In the genomic region with DNA sequence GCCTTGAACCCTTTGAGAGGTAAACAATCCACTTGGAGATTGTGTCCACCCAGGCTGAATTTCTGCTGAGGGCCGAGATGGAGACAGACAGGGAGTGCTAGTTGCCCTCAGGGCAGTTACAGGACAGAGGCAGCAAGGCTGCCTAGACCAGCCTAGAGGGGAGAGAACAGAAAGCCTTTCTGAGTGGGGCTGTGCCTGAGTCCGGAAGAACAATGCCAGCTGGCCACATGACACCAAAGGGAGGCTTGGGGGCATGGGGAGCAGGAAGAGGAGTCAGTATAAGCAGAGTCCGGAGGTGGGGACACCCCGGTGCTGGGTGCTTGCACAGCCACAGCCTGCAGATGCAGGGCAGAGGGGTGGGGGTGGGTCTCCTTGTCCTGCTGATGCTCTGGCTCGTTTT, we compare ENCODE assay signal across 21 cellular contexts.
DNase-seq lines count a peak whose midpoint lies in the region; ATAC-seq, FAIRE-seq and TF ChIP-seq lines count a peak whose summit lies in the region.
"Had no signal": no experiment of that assay in that cellular context is flagged by ENCODE, and none has a peak within 500 bp of the region (broad histone marks: within the 10 kb centered on the region; RNA-seq: fewer than 3 reads in every experiment).

No MANE protein-coding gene starts in this region.

- H3K27me3 Mint-ChIP-seq in activated naive CD8-positive, alpha-beta T cell treated with anti-CD3 and anti-CD28 coated beads for 36 hours, result no peaks in the 10 kb centered on the region
- peaks cover 3% of the 10 kb centered on the region for H3K27me3 Mint-ChIP-seq in activated naive CD8-positive, alpha-beta T cell treated with anti-CD3 and anti-CD28 coated beads, Interleukin-2, amount 50 U/mL, for 24 hours
- H3K27me3 Mint-ChIP-seq in nephron progenitor cell (ENCODE audit: low read depth, poor library complexity), result no peaks in the 10 kb centered on the region
- H3K27me3 Mint-ChIP-seq: B cell had no signal

- no peaks in the 10 kb centered on the region for H3K4me1 Mint-ChIP-seq in activated naive CD8-positive, alpha-beta T cell treated with anti-CD3 and anti-CD28 coated beads for 36 hours
- no peaks in the 10 kb centered on the region for H3K4me1 Mint-ChIP-seq in activated naive CD8-positive, alpha-beta T cell treated with anti-CD3 and anti-CD28 coated beads, Interleukin-2, amount 50 U/mL, for 24 hours
- peaks cover 7% of the 10 kb centered on the region for H3K4me1 Mint-ChIP-seq in nephron progenitor cell
- H3K4me1 Mint-ChIP-seq: B cell had no signal

- peaks cover 0 to 5% (median 4%) of the 10 kb centered on the region in 4 experiments; a peak in 2 of 7 replicates for H3K4me1 ChIP-seq in H1 (replicated peaks in 1 of 4; ENCODE audit: control insufficient read depth in 3 of 4, insufficient read depth in 4 of 4, low read length in 3 of 4)
- no peaks in the 10 kb centered on the region for H3K4me1 ChIP-seq in colonic mucosa
- H3K4me1 ChIP-seq: SJSA1 had no signal

- POLR2A ChIA-PET in H1 (lab: Charles Lee; ENCODE audit: partially characterized antibody), result no interaction called here

- no peaks in the 10 kb centered on the region; a peak in 1 of 4 replicates for H3K79me2 ChIP-seq in H1 (ENCODE audit: control insufficient read depth in 1 of 2, insufficient read depth in 2 of 2, low read length in 2 of 2)

- CTCF ChIA-PET in H1 (lab: Charles Lee; ENCODE audit: partially characterized antibody), result interaction anchor here (1.0 kb wide), 1 partner anchor 8 kb away, joined by 5 read pairs; no protein-coding TSS in a partner anchor

- no peak overlapping the region for H3K4ac ChIP-seq in H1 (replicated peaks; ENCODE audit: insufficient read length, low read depth, low read length)

- no peak for DNase-seq in activated naive CD8-positive, alpha-beta T cell treated with anti-CD3 and anti-CD28 coated beads for 36 hours
- DNase-seq in activated naive CD8-positive, alpha-beta T cell treated with anti-CD3 and anti-CD28 coated beads, Interleukin-2, amount 50 U/mL, for 24 hours, result no peak
- no peak for DNase-seq in H1 (ENCODE audit: low read depth in 1 of 2, low spot score in 2 of 2)
- no peak for DNase-seq in nephron progenitor cell
- DNase-seq in AG08395 (ENCODE audit: low spot score), result no peak
- no peak for DNase-seq in colonic mucosa
- no peak for DNase-seq in NCI-H524 (lab: John Stamatoyannopoulos, UW)
- DNase-seq in SK-N-DZ (ENCODE audit: low spot score), result no peak
- DNase-seq: 8988T; Calu3; CD4-positive, alpha-beta T cell; EL; KBM-7; NCI-H1694 treated with DMSO at 0.1 percent for 48 hours; NCI-H2227 treated with DMSO at 0.1 percent for 48 hours; NCI-H524 treated with DMSO at 0.1 percent for 48 hours had no signal

- H3K27ac Mint-ChIP-seq in activated naive CD8-positive, alpha-beta T cell treated with anti-CD3 and anti-CD28 coated beads for 36 hours, result peak overlapping the region; percentile 31
- H3K27ac Mint-ChIP-seq in activated naive CD8-positive, alpha-beta T cell treated with anti-CD3 and anti-CD28 coated beads, Interleukin-2, amount 50 U/mL, for 24 hours, result no peak overlapping the region
- H3K27ac Mint-ChIP-seq in nephron progenitor cell, result peak overlapping the region; percentile 58
- H3K27ac Mint-ChIP-seq: B cell; CD4-positive, alpha-beta T cell had no signal

- H3K9me3 ChIP-seq in H1 (ENCODE audit: insufficient read depth in 2 of 2, low read depth in 1 of 2, low read length in 1 of 2), result no peaks in the 10 kb centered on the region
- no peaks in the 10 kb centered on the region for H3K9me3 ChIP-seq in colonic mucosa

- intact Hi-C loops in colonic mucosa (cut with DNase I), result no loop called here

- H3K36me3 ChIP-seq in H1 (ENCODE audit: control insufficient read depth in 2 of 4, insufficient read depth in 4 of 4, low read length in 3 of 4) (peaks cover 2 to 17% (median 6%) of the 10 kb centered on the region in 4 experiments; a peak in 5 of 8 replicates), colonic mucosa (no peaks in the 10 kb centered on the region)
- H3K36me3 ChIP-seq: SJSA1 had no signal

- H2BK120ac ChIP-seq in H1 (replicated peaks; ENCODE audit: low read depth, low read length), result no peak overlapping the region

- H3K79me1 ChIP-seq in H1 (ENCODE audit: low read depth, low read length), result no peaks in the 10 kb centered on the region

- FAIRE-seq in H1 (lab: Jason Lieb, UNC), result no peak
- FAIRE-seq: GM12891, HepG2 had no signal

- H2AFZ ChIP-seq in H1 (ENCODE audit: low read length), result no peak overlapping the region

- no peak overlapping the region for H2BK15ac ChIP-seq in H1 (ENCODE audit: low read length)

- no peak overlapping the region for H2AK5ac ChIP-seq in H1 (ENCODE audit: low read depth, low read length)

- H4K91ac ChIP-seq in H1 (replicated peaks; ENCODE audit: insufficient read length, low read length), result no peak overlapping the region

- no peak overlapping the region for H3K4me2 ChIP-seq in H1 (ENCODE audit: insufficient read depth in 1 of 2, low read depth in 2 of 2, low read length in 2 of 2)

- no peak for TF ChIP-seq EP300 in H1 (IDR thresholded peaks at IDR 0.05; ENCODE audit: borderline replicate concordance in 1 of 2, low read depth in 2 of 2, low read length in 2 of 2)

- H3K27me3 ChIP-seq in H1 (replicated peaks in 1 of 4; ENCODE audit: control insufficient read depth in 3 of 4, extremely low read depth in 1 of 4, insufficient read depth in 3 of 4, low read length in 3 of 4) (no peaks in the 10 kb centered on the region), colonic mucosa (no peaks in the 10 kb centered on the region)
- H3K27me3 ChIP-seq: SJSA1 had no signal

- 82% methylated on average over 5 of the region's 5 CpGs; no CpG with 5 or more reads in 1 of the 2 experiments for WGBS in H1 (ENCODE audit: extremely low coverage in 1 of 2, insufficient coverage in 1 of 2, insufficient read length in 1 of 2, insufficient replicate concordance in 2 of 2, low coverage in 1 of 2, low lambda C conversion rate in 2 of 2, missing lambda C conversion rate in 1 of 2), 2 experiments

- no peak overlapping the region for H3K56ac ChIP-seq in H1 (replicated peaks; ENCODE audit: insufficient read length, low read depth, low read length)

- H3K4me3 ChIP-seq in H1 (ENCODE audit: extremely low read depth in 1 of 4, insufficient read depth in 2 of 4, low read depth in 3 of 4, low read length in 4 of 4), result no peak overlapping the region
- no peak overlapping the region for H3K4me3 ChIP-seq in colonic mucosa
- H3K4me3 ChIP-seq: SJSA1 had no signal

- H3K36me3 Mint-ChIP-seq in activated naive CD8-positive, alpha-beta T cell treated with anti-CD3 and anti-CD28 coated beads for 36 hours, result no peaks in the 10 kb centered on the region
- no peaks in the 10 kb centered on the region for H3K36me3 Mint-ChIP-seq in activated naive CD8-positive, alpha-beta T cell treated with anti-CD3 and anti-CD28 coated beads, Interleukin-2, amount 50 U/mL, for 24 hours (ENCODE audit: low read depth)
- peaks cover 96% of the 10 kb centered on the region for H3K36me3 Mint-ChIP-seq in nephron progenitor cell (ENCODE audit: low read depth)

- no peak for ATAC-seq in activated naive CD8-positive, alpha-beta T cell treated with anti-CD3 and anti-CD28 coated beads, Interleukin-2, amount 50 U/mL, for 24 hours
- ATAC-seq: HepG2, Panc1 had no signal

- no peak for TF ChIP-seq CTCF in H1 (IDR thresholded peaks at IDR 0.05; ENCODE audit: control extremely low read depth in 1 of 3, insufficient read depth in 1 of 3, low read depth in 1 of 3, low read length in 3 of 3)
- no peak for TF ChIP-seq CTCF in nephron progenitor cell (IDR thresholded peaks at IDR 0.05)
- TF ChIP-seq CTCF in colonic mucosa (IDR thresholded peaks at IDR 0.05), result no peak

- H4K8ac ChIP-seq in H1 (ENCODE audit: extremely low read depth, insufficient read depth, low read length), result peak overlapping the region; percentile 73; the same call in 1 of the 2 replicates

- no peaks in the 10 kb centered on the region for H3K23me2 ChIP-seq in H1 (ENCODE audit: low read depth, low read length)

- no peak overlapping the region for H4K5ac ChIP-seq in H1 (ENCODE audit: insufficient read length, low read depth, low read length)

- TF ChIP-seq POLR2A in H1 (IDR thresholded peaks at IDR 0.05; ENCODE audit: control extremely low read depth in 1 of 2, low read depth in 2 of 2, low read length in 2 of 2), result no peak

- H4K20me1 ChIP-seq in H1 (replicated peaks in 1 of 2; ENCODE audit: control insufficient read depth in 1 of 2, insufficient read depth in 2 of 2, low read length in 2 of 2), result no peaks in the 10 kb centered on the region

- H2BK5ac ChIP-seq in H1 (ENCODE audit: low read depth, low read length), result no peak overlapping the region

- H2BK12ac ChIP-seq in H1 (ENCODE audit: low read depth, low read length), result no peak overlapping the region

- no peak overlapping the region for H3K18ac ChIP-seq in H1 (ENCODE audit: extremely low read depth, low read length)

- H3K9ac ChIP-seq in H1 (replicated peaks in 1 of 4; ENCODE audit: extremely low read depth in 1 of 4, low read depth in 3 of 4, low read length in 3 of 4), result no peak overlapping the region
- no peak overlapping the region for H3K9ac ChIP-seq in colonic mucosa (ENCODE audit: low read depth in 2 of 2, low read length in 2 of 2)

- peaks cover 1% of the 10 kb centered on the region for H3K9me3 Mint-ChIP-seq in activated naive CD8-positive, alpha-beta T cell treated with anti-CD3 and anti-CD28 coated beads for 36 hours
- H3K9me3 Mint-ChIP-seq in activated naive CD8-positive, alpha-beta T cell treated with anti-CD3 and anti-CD28 coated beads, Interleukin-2, amount 50 U/mL, for 24 hours, result no peaks in the 10 kb centered on the region
- H3K9me3 Mint-ChIP-seq in nephron progenitor cell, result peaks cover 25% of the 10 kb centered on the region
- H3K9me3 Mint-ChIP-seq: CD4-positive, alpha-beta T cell had no signal

- no peak overlapping the region for H3K27ac ChIP-seq in H1 (ENCODE audit: low read depth, low read length)
- H3K27ac ChIP-seq in colonic mucosa, result no peak overlapping the region
- H3K27ac ChIP-seq: SJSA1 had no signal

- H2BK20ac ChIP-seq in H1 (ENCODE audit: low read length), result no peak overlapping the region

- no peak for TF ChIP-seq RAD21 in H1 (IDR thresholded peaks at IDR 0.05 in 1 of 2, conservative IDR thresholded peaks at IDR 0.05 in 1 of 2; ENCODE audit: low read depth in 2 of 2, low read length in 2 of 2)

- no peak overlapping the region for H3K23ac ChIP-seq in H1 (ENCODE audit: insufficient read length)

- H3K4me3 Mint-ChIP-seq in activated naive CD8-positive, alpha-beta T cell treated with anti-CD3 and anti-CD28 coated beads for 36 hours, result no peak overlapping the region
- no peak overlapping the region for H3K4me3 Mint-ChIP-seq in activated naive CD8-positive, alpha-beta T cell treated with anti-CD3 and anti-CD28 coated beads, Interleukin-2, amount 50 U/mL, for 24 hours
- H3K4me3 Mint-ChIP-seq in nephron progenitor cell, result no peak overlapping the region
- H3K4me3 Mint-ChIP-seq: B cell; CD4-positive, alpha-beta T cell had no signal

- H3K14ac ChIP-seq in H1 (ENCODE audit: insufficient read length), result no peak overlapping the region

TF ChIP-seq in H1, 55 proteins besides CTCF, POLR2A, EP300 and RAD21 (continues in another document):
- TF ChIP-seq SRF (IDR thresholded peaks at IDR 0.05; ENCODE audit: low read depth, low read length) (no peak), ZNF274 (IDR thresholded peaks at IDR 0.05; ENCODE audit: borderline replicate concordance, extremely low read depth, low read length) (no peak), KDM5A (IDR thresholded peaks at IDR 0.05; ENCODE audit: low read length) (no peak), CBX5 (IDR thresholded peaks at IDR 0.05; ENCODE audit: low read depth, low read length) (no peak), SP4 (IDR thresholded peaks at IDR 0.05; ENCODE audit: low read length) (no peak)
